ENCODE assay signal across 9 cellular contexts in the genomic region with DNA sequence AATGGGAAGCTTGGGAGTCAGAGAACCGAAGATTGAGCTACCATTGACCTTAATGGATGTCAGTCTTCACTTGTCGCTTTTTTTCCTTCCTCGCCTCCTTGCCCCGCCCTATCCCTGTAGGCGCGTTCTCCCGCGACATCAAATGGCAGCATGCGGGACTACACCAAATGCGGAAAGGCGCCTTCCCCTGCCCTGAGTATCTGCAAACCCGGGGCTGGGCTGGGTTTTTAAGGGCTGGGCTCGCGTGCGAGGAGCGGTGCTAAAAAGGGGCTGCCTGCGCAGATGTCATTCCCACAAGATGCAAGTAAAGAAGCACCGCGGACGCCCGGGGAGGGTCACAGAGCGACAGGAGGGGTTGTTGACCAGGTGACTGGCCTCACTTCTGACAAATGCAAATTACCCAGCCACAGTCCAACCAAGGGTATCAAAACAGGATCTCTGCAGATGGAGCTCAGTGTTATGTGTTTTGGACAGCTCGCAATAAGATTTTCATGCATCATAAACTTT. TPM values are rescaled to one million over a fixed set of nuclear protein-coding genes. Genes with fewer than 3 reads are reported as not detected.
DNase-seq lines count a peak whose midpoint lies in the region; ATAC-seq lines count a peak whose summit lies in the region.
"Had no signal": no experiment of that assay in that cellular context is flagged by ENCODE, and none has a peak within 500 bp of the region (broad histone marks: within the 10 kb centered on the region; RNA-seq: fewer than 3 reads in every experiment).

No MANE protein-coding gene starts in this region.

- no peak overlapping the region for H3K27ac ChIP-seq in HUES64 (ENCODE audit: low read depth, low read length)
- H3K27ac ChIP-seq in effector memory CD4-positive, alpha-beta T cell (ENCODE audit: insufficient read depth, low read length, poor library complexity, severe bottlenecking), result no peak overlapping the region
- H3K27ac ChIP-seq: SJSA1 had no signal

- H3K9me3 ChIP-seq in HUES64 (ENCODE audit: insufficient read depth, low read depth, low read length), result no peaks in the 10 kb centered on the region
- H3K9me3 ChIP-seq in effector memory CD4-positive, alpha-beta T cell (ENCODE audit: control insufficient read depth, low read length), result no peaks in the 10 kb centered on the region
- no peaks in the 10 kb centered on the region for H3K9me3 ChIP-seq in mononuclear cell (ENCODE audit: low read depth, low read length)
- H3K9me3 ChIP-seq: SJSA1 had no signal

- DNase-seq in COR-L47 (lab: John Stamatoyannopoulos, UW) (peak; percentile 32), occipital lobe (lab: John Stamatoyannopoulos, UW) (no peak)
- peak; percentile 30 to 56 for DNase-seq in activated CD4-positive, alpha-beta T cell treated with anti-CD3 and anti-CD28 coated beads, Interleukin-2, amount 50 U/mL, for 24 hours (ENCODE audit: low read depth in 1 of 2, low spot score in 1 of 2)
- peak; percentile 18 to 37 (median 24) for DNase-seq in effector memory CD4-positive, alpha-beta T cell
- DNase-seq in stimulated activated naive CD4-positive, alpha-beta T cell (lab: John Stamatoyannopoulos, UW), result peak in 4 of 6 experiments; percentile 2 to 34 (median 21)

- H3K36me3 ChIP-seq in HUES64 (ENCODE audit: insufficient read depth, low read length), result no peaks in the 10 kb centered on the region
- no peaks in the 10 kb centered on the region for H3K36me3 ChIP-seq in effector memory CD4-positive, alpha-beta T cell (ENCODE audit: control insufficient read depth, insufficient read depth, low read length)
- H3K36me3 ChIP-seq: SJSA1 had no signal

- no peak overlapping the region for H3K9ac ChIP-seq in HUES64 (ENCODE audit: low read depth, low read length)

- H3K4me1 ChIP-seq in HUES64 (ENCODE audit: insufficient read depth, low read length), result peaks cover 7% of the 10 kb centered on the region
- H3K4me1 ChIP-seq in effector memory CD4-positive, alpha-beta T cell (ENCODE audit: control insufficient read depth, insufficient read depth, low read length, poor library complexity, severe bottlenecking), result peaks cover 19% of the 10 kb centered on the region
- peaks cover 35% of the 10 kb centered on the region for H3K4me1 ChIP-seq in mononuclear cell (ENCODE audit: insufficient read depth, low read length)

- WGBS in HUES64, result 44% methylated on average over 23 of the region's 23 CpGs

- peaks cover 27% of the 10 kb centered on the region for H3K27me3 ChIP-seq in HUES64 (ENCODE audit: insufficient read depth, low read length)
- no peaks in the 10 kb centered on the region for H3K27me3 ChIP-seq in effector memory CD4-positive, alpha-beta T cell (replicated peaks; ENCODE audit: control insufficient read depth, insufficient read depth, low read length, poor library complexity, severe bottlenecking)
- H3K27me3 ChIP-seq in mononuclear cell (ENCODE audit: insufficient read depth, low read length), result no peaks in the 10 kb centered on the region
- H3K27me3 ChIP-seq: SJSA1 had no signal

- H3K4me3 ChIP-seq in HUES64 (ENCODE audit: low read length) (peak overlapping the region; percentile 40), mononuclear cell (ENCODE audit: low read length) (peak overlapping the region; percentile 36)
- H3K4me3 ChIP-seq in effector memory CD4-positive, alpha-beta T cell (ENCODE audit: insufficient read depth, low read depth, low read length, poor library complexity, severe bottlenecking), result peak overlapping the region; percentile 48
- H3K4me3 ChIP-seq: SJSA1 had no signal

- peak; percentile 68 for ATAC-seq in GM21367 (IDR thresholded peaks at IDR 0.05; ENCODE audit: unreplicated experiment)

RNA-seq across cellular contexts. Expression of a gene that starts 4.7 kb away (rescaled TPM):
- polyA plus RNA-seq in HUES64 (2013, experiment 1 of 2), result 28.7 TPM
- polyA plus RNA-seq in HUES64 (2013, experiment 2 of 2), result 22.1 TPM
- 3.3 TPM for total RNA-seq in mononuclear cell
- total RNA-seq in occipital lobe, result 3.9 TPM

RNA-seq across cellular contexts. Expression of a gene that starts 16.2 kb away (rescaled TPM):
- not detected for polyA plus RNA-seq in HUES64 (2013, experiment 1 of 2)
- polyA plus RNA-seq in HUES64 (2013, experiment 2 of 2), result not detected
- total RNA-seq in mononuclear cell, result not detected
- not detected for total RNA-seq in occipital lobe
- total RNA-seq: SJSA1 had no signal

RNA-seq across cellular contexts. Expression of a gene that starts 40.3 kb away (rescaled TPM):
- polyA plus RNA-seq in HUES64 (2013, experiment 1 of 2), result 12.8 TPM
- polyA plus RNA-seq in HUES64 (2013, experiment 2 of 2), result 15.3 TPM
- total RNA-seq in mononuclear cell (29.4 TPM), occipital lobe (10.5 TPM)
